Comparison of ENCODE assay signal across 20 cellular contexts in the genomic region with DNA sequence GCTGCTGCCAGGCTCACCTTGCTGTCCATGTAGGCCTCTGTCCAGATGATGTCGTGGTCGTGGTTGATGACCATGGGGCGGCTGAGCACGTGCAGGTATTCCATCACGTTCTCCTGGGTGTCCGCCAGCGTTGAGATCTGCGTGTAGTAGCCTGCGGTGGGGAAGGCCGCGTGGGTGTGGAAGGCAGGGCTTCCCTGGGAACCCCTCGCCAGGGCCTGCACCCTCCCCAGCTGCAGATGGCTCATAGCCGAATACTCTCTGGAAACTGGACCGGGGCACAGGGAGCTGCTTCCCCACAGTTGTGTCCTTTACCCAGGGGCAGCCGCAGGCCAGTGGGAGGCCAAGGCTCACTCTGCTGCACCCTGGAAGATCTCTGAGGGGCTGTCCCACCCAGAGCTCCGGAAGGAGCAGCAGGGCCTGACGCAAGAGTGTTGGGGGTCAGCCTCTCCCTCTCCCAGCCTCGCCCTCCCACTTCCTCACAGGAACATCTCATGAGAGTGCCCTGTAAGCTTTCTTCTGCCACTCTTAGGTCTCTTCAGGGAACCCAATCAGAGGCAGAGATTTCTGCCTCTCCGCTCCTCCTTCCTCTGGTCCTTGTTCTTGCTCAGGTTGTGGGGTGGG. TPM values are rescaled to one million over a fixed set of nuclear protein-coding genes. Genes with fewer than 3 reads are reported as not detected.
A peak's percentile ranks its signal among the peaks of the same experiment; 100 is the strongest.
DNase-seq lines count a peak whose midpoint lies in the region; ATAC-seq and TF ChIP-seq lines count a peak whose summit lies in the region.
"Had no signal": no experiment of that assay in that cellular context is flagged by ENCODE, and none has a peak within 500 bp of the region (broad histone marks: within the 10 kb centered on the region; RNA-seq: fewer than 3 reads in every experiment).

No MANE protein-coding gene starts in this region.

- no peaks in the 10 kb centered on the region for H3K9me2 ChIP-seq in SK-N-SH

- H3K4me2 ChIP-seq in SK-N-SH = no peak overlapping the region
- H3K4me2 ChIP-seq: PC-9 had no signal

- CTCF ChIA-PET in SK-N-SH (lab: Yijun Ruan, JAX) = interaction anchor here (1.0 kb wide), 1 partner anchor 57 kb away, joined by 3 read pairs; no protein-coding TSS in a partner anchor
- CTCF ChIA-PET in HEK293T (lab: Yijun Ruan, JAX) = no interaction called here

- no peak for TF ChIP-seq RAD21 in SK-N-SH (IDR thresholded peaks at IDR 0.05; ENCODE audit: low read length)

- POLR2A ChIA-PET in SK-N-SH (lab: Yijun Ruan, JAX) = no interaction called here
- POLR2A ChIA-PET in HEK293T (lab: Yijun Ruan, JAX) = no interaction called here

- H3K9me3 Mint-ChIP-seq in endodermal cell = peaks cover 2% of the 10 kb centered on the region
- H3K9me3 Mint-ChIP-seq in osteocyte (ENCODE audit: unreplicated experiment) = no peaks in the 10 kb centered on the region
- H3K9me3 Mint-ChIP-seq in natural killer cell = no peaks in the 10 kb centered on the region
- H3K9me3 Mint-ChIP-seq: CD4-positive, alpha-beta T cell had no signal

- H3K4me1 ChIP-seq in SK-N-SH (ENCODE audit: control insufficient read depth in 1 of 2, insufficient read depth in 2 of 2, low read depth in 1 of 2, low read length in 1 of 2) (no peaks in the 10 kb centered on the region), endodermal cell (ENCODE audit: control insufficient read depth, insufficient read depth, low read length) (no peaks in the 10 kb centered on the region)

- TF ChIP-seq CTCF in SK-N-SH (IDR thresholded peaks at IDR 0.05) (no peak), endodermal cell (conservative IDR thresholded peaks at IDR 0.05) (no peak), osteocyte (IDR thresholded peaks at IDR 0.05) (no peak), natural killer cell (IDR thresholded peaks at IDR 0.05) (no peak)

- H3K9ac ChIP-seq in SK-N-SH = no peak overlapping the region
- no peak overlapping the region for H3K9ac ChIP-seq in endodermal cell (ENCODE audit: extremely low read depth, low read length, poor library complexity, severe bottlenecking)

- 62% methylated on average over 6 of the region's 19 CpGs for WGBS in SK-N-SH (ENCODE audit: low lambda C conversion rate)
- 93 to 99% methylated on average over 17 to 19 of the region's 19 CpGs for WGBS in endodermal cell (ENCODE audit: insufficient coverage in 1 of 2, insufficient read length in 1 of 2), 2 experiments

- H3K4me3 Mint-ChIP-seq in endodermal cell (no peak overlapping the region), osteocyte (ENCODE audit: unreplicated experiment) (no peak overlapping the region), natural killer cell (no peak overlapping the region)
- H3K4me3 Mint-ChIP-seq: CD4-positive, alpha-beta T cell had no signal

- peaks cover 6% of the 10 kb centered on the region for H3K27me3 Mint-ChIP-seq in endodermal cell (ENCODE audit: insufficient read depth)
- peaks cover 43% of the 10 kb centered on the region for H3K27me3 Mint-ChIP-seq in osteocyte (ENCODE audit: unreplicated experiment)
- H3K27me3 Mint-ChIP-seq in natural killer cell (ENCODE audit: low read depth in 2 of 2) = peaks cover 7 to 19% of the 10 kb centered on the region in 2 donors

- no peaks in the 10 kb centered on the region for H3F3A ChIP-seq in SK-N-SH (replicated peaks; ENCODE audit: insufficient read depth)

- H2AFZ ChIP-seq in SK-N-SH (ENCODE audit: low read depth) = no peak overlapping the region
- H2AFZ ChIP-seq: PC-9 had no signal

- no peak for ATAC-seq in SK-N-SH treated with all-trans-retinoic acid at 6 μM for 48 hours
- no peak for ATAC-seq in natural killer cell

- no peaks in the 10 kb centered on the region for H3K79me2 ChIP-seq in SK-N-SH (ENCODE audit: insufficient read depth)

- H3K27ac ChIP-seq in SK-N-SH (ENCODE audit: low read depth in 2 of 2, low read length in 1 of 2) (no peak overlapping the region), endodermal cell (ENCODE audit: low read depth, low read length) (no peak overlapping the region)
- H3K27ac ChIP-seq: PC-9, RWPE1 had no signal

- intact Hi-C loops in natural killer cell (cut with micrococcal nuclease) = no loop called here

- no peaks in the 10 kb centered on the region for H3K9me3 ChIP-seq in SK-N-SH
- H3K9me3 ChIP-seq in endodermal cell (ENCODE audit: control insufficient read depth, low read length) = no peaks in the 10 kb centered on the region

- peaks cover 18% of the 10 kb centered on the region for H3K4me1 Mint-ChIP-seq in endodermal cell
- H3K4me1 Mint-ChIP-seq in osteocyte (ENCODE audit: unreplicated experiment) = no peaks in the 10 kb centered on the region
- no peaks in the 10 kb centered on the region for H3K4me1 Mint-ChIP-seq in natural killer cell

- H3K27me3 ChIP-seq in SK-N-SH (ENCODE audit: insufficient read depth) = peaks cover 5% of the 10 kb centered on the region; the same call in 1 of the 2 replicates
- no peaks in the 10 kb centered on the region for H3K27me3 ChIP-seq in endodermal cell (ENCODE audit: control insufficient read depth, insufficient read depth, low read length, poor library complexity, severe bottlenecking)

- peak; percentile 1 for DNase-seq in SK-N-SH
- DNase-seq in HEK293T (ENCODE audit: extremely low spot score) = peak; percentile 1
- DNase-seq in endodermal cell = peak; percentile 31
- peak; percentile 82 for DNase-seq in osteocyte (ENCODE audit: extremely low spot score, unreplicated experiment)
- no peak for DNase-seq in natural killer cell
- DNase-seq in epidermal melanocyte (ENCODE audit: insufficient read length, low spot score) = no peak
- DNase-seq in D341Med (ENCODE audit: low spot score) = no peak
- DNase-seq: CD4-positive, alpha-beta T cell; GOT3; KG1; NCI-H1417 treated with DMSO at 0.1 percent for 48 hours; NCI-H187 treated with DMSO at 0.1 percent for 48 hours; NCI-H2227 treated with DMSO at 0.1 percent for 48 hours; NCI-H510A treated with DMSO at 0.1 percent for 48 hours; NCI-H774; PC-9; SIG-M5 had no signal

- H3K36me3 ChIP-seq in SK-N-SH (replicated peaks in 1 of 2; ENCODE audit: control insufficient read depth in 1 of 2, insufficient read depth in 2 of 2, low read length in 1 of 2) = no peaks in the 10 kb centered on the region
- H3K36me3 ChIP-seq in endodermal cell (ENCODE audit: control insufficient read depth, insufficient read depth, low read length) = no peaks in the 10 kb centered on the region

- no peaks in the 10 kb centered on the region for H3K36me3 Mint-ChIP-seq in endodermal cell (ENCODE audit: low read depth)
- no peaks in the 10 kb centered on the region for H3K36me3 Mint-ChIP-seq in osteocyte (ENCODE audit: unreplicated experiment)
- no peaks in the 10 kb centered on the region for H3K36me3 Mint-ChIP-seq in natural killer cell

- H3K27ac Mint-ChIP-seq in endodermal cell = no peak overlapping the region
- no peak overlapping the region for H3K27ac Mint-ChIP-seq in osteocyte (ENCODE audit: unreplicated experiment)
- no peak overlapping the region for H3K27ac Mint-ChIP-seq in natural killer cell
- H3K27ac Mint-ChIP-seq: CD4-positive, alpha-beta T cell had no signal

- no peaks in the 10 kb centered on the region for H4K20me1 ChIP-seq in SK-N-SH (ENCODE audit: insufficient read depth)

- H3K4me3 ChIP-seq in SK-N-SH (ENCODE audit: low read depth in 2 of 2, low read length in 1 of 2) (no peak overlapping the region), endodermal cell (ENCODE audit: low read length) (no peak overlapping the region)
- H3K4me3 ChIP-seq: PC-9 had no signal

- no peak for TF ChIP-seq EP300 in SK-N-SH (IDR thresholded peaks at IDR 0.05; ENCODE audit: borderline replicate concordance in 1 of 2, low read depth in 1 of 2, low read length in 1 of 2)

TF ChIP-seq in SK-N-SH, 30 proteins besides CTCF, POLR2A, EP300 and RAD21 (continues in another document):
- no peak for TF ChIP-seq GATA2 (CRISPR knock-in tag; IDR thresholded peaks at IDR 0.05)
- TF ChIP-seq TCF12 (IDR thresholded peaks at IDR 0.05) = no peak
- TF ChIP-seq, protein P1, sequence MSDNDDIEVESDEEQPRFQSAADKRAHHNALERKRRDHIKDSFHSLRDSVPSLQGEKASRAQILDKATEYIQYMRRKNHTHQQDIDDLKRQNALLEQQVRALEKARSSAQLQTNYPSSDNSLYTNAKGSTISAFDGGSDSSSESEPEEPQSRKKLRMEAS (IDR thresholded peaks at IDR 0.05; ENCODE audit: low read depth) = no peak

TF ChIP-seq in SK-N-SH treated with all-trans-retinoic acid at 6 μM for 48 hours, 23 proteins besides CTCF, POLR2A, EP300 and RAD21 (continues in another document):
- TF ChIP-seq, protein P2, sequence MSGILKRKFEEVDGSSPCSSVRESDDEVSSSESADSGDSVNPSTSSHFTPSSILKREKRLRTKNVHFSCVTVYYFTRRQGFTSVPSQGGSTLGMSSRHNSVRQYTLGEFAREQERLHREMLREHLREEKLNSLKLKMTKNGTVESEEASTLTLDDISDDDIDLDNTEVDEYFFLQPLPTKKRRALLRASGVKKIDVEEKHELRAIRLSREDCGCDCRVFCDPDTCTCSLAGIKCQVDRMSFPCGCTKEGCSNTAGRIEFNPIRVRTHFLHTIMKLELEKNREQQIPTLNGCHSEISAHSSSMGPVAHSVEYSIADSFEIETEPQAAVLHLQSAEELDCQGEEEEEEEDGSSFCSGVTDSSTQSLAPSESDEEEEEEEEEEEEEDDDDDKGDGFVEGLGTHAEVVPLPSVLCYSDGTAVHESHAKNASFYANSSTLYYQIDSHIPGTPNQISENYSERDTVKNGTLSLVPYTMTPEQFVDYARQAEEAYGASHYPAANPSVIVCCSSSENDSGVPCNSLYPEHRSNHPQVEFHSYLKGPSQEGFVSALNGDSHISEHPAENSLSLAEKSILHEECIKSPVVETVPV (CRISPR knock-in tag; IDR thresholded peaks at IDR 0.05) = no peak
- TF ChIP-seq TCF4 (CRISPR knock-in tag; IDR thresholded peaks at IDR 0.05; ENCODE audit: borderline replicate concordance) = no peak

TF ChIP-seq in HEK293T, 16 proteins besides CTCF, POLR2A, EP300 and RAD21:
- no peak for TF ChIP-seq LEF1 (IDR thresholded peaks at IDR 0.05; ENCODE audit: borderline replicate concordance)

RNA-seq across cellular contexts. Expression of a gene that starts 35.5 kb away (rescaled TPM):
- polyA plus RNA-seq in SK-N-SH (2012; rRNA removed) = 0.02 TPM in 1 of 2 replicates, not detected in the other
- not detected in 2 replicates for polyA plus RNA-seq in SK-N-SH (2012; cell fraction: cytosol; rRNA removed)
- 0.02 TPM in 1 of 2 replicates, not detected in the other for polyA plus RNA-seq in SK-N-SH (2012; cell fraction: nucleus; rRNA removed)
- total RNA-seq in endodermal cell = 1 to 10 TPM; 4.3 to 5.7 TPM
- 0.53 TPM for polyA plus RNA-seq in endodermal cell (2013, experiment 1 of 2)
- 0.29 TPM for polyA plus RNA-seq in endodermal cell (2013, experiment 2 of 2)
- not detected in 2 replicates for total RNA-seq in osteocyte
- 10 to 100 TPM; 26.5 to 49.6 (median 34.9) TPM for total RNA-seq in natural killer cell
- total RNA-seq: A172, PC-9 had no signal

Comparison
In these comparisons a context has a peak if more than half of its experiments do, and no peak if none do; other contexts are left out.
1. DNase-seq: peak in SK-N-SH (single experiment), HEK293T (single experiment), endodermal cell (single experiment) and osteocyte (single experiment); none in natural killer cell (single experiment), epidermal melanocyte (single experiment) and D341Med (single experiment).
2. RNA of a gene that starts 35.5 kb away (total RNA-seq): 26.5 to 49.6 TPM in natural killer cell; 4.3 to 5.7 TPM in endodermal cell and not detected in osteocyte; every median in the first group is over 4 times any median in the second.